11 cellular contexts compared by ENCODE assay signal in genomic region chr18:59861963-59862819, GRCh38. TPM values are rescaled to one million over a fixed set of nuclear protein-coding genes. Genes with fewer than 3 reads are reported as not detected.
A peak's percentile ranks its signal among the peaks of the same experiment; 100 is the strongest.
DNase-seq lines count a peak whose midpoint lies in the region; ATAC-seq lines count a peak whose summit lies in the region.
"Had no signal": no experiment of that assay in that cellular context is flagged by ENCODE, and none has a peak within 500 bp of the region (broad histone marks: within the 10 kb centered on the region; RNA-seq: fewer than 3 reads in every experiment).

No MANE protein-coding gene starts in this region.

- CTCF ChIA-PET in activated CD4-positive, alpha-beta T cell treated with anti-CD3 and anti-CD28 coated beads for 36 hours (lab: Charles Lee), result no interaction called here

- intact Hi-C loops in activated CD4-positive, alpha-beta T cell treated with anti-CD3 and anti-CD28 coated beads for 36 hours (cut with DNase I, micrococcal nuclease), result no loop called here

- no peaks in the 10 kb centered on the region for H3K36me3 ChIP-seq in BLaER1

- peak; percentile 83 for DNase-seq in NAMALWA (ENCODE audit: low spot score)
- DNase-seq in caudate nucleus (lab: John Stamatoyannopoulos, UW), result no peak
- no peak for DNase-seq in Ammon's horn (ENCODE audit: low spot score)
- DNase-seq in activated CD4-positive, alpha-beta T cell treated with anti-CD3 and anti-CD28 coated beads for 36 hours, result no peak
- DNase-seq in activated T-cell treated with anti-CD3 and anti-CD28 coated beads for 4 hours, result no peak
- DNase-seq: activated naive CD4-positive, alpha-beta T cell treated with anti-CD3 and anti-CD28 coated beads for 36 hours; left colon; NCI-H1436 had no signal

- H3K9me3 Mint-ChIP-seq in activated CD4-positive, alpha-beta T cell treated with anti-CD3 and anti-CD28 coated beads for 36 hours (ENCODE audit: low read depth), result no peaks in the 10 kb centered on the region
- H3K9me3 Mint-ChIP-seq: activated naive CD4-positive, alpha-beta T cell treated with anti-CD3 and anti-CD28 coated beads for 36 hours had no signal

- no peak overlapping the region for H3K4me3 ChIP-seq in BLaER1

- no peaks in the 10 kb centered on the region for H3K27me3 ChIP-seq in BLaER1

- POLR2A ChIA-PET in activated CD4-positive, alpha-beta T cell treated with anti-CD3 and anti-CD28 coated beads for 36 hours (lab: Charles Lee), result no interaction called here

- H3K4me2 ChIP-seq in BLaER1, result peak overlapping the region; percentile 43

- H3K27ac ChIP-seq in BLaER1 (no peak overlapping the region), caudate nucleus (ENCODE audit: low read depth, low read length) (no peak overlapping the region)

- no peak overlapping the region for H3K4me3 Mint-ChIP-seq in activated CD4-positive, alpha-beta T cell treated with anti-CD3 and anti-CD28 coated beads for 36 hours
- H3K4me3 Mint-ChIP-seq: activated naive CD4-positive, alpha-beta T cell treated with anti-CD3 and anti-CD28 coated beads for 36 hours had no signal

- no peak overlapping the region for H3K27ac Mint-ChIP-seq in activated CD4-positive, alpha-beta T cell treated with anti-CD3 and anti-CD28 coated beads for 36 hours
- H3K27ac Mint-ChIP-seq: activated naive CD4-positive, alpha-beta T cell treated with anti-CD3 and anti-CD28 coated beads for 36 hours had no signal

- H4K20me1 ChIP-seq in BLaER1, result no peaks in the 10 kb centered on the region

- H3K4me1 ChIP-seq in BLaER1, result peaks cover 52% of the 10 kb centered on the region

- H3K27me3 Mint-ChIP-seq in activated CD4-positive, alpha-beta T cell treated with anti-CD3 and anti-CD28 coated beads for 36 hours, result no peaks in the 10 kb centered on the region

- H3K9me3 ChIP-seq in BLaER1, result no peaks in the 10 kb centered on the region

- no peak overlapping the region for H3K9ac ChIP-seq in BLaER1

- H3K4me1 Mint-ChIP-seq in activated CD4-positive, alpha-beta T cell treated with anti-CD3 and anti-CD28 coated beads for 36 hours, result no peaks in the 10 kb centered on the region

- ATAC-seq in GM19351 (IDR thresholded peaks at IDR 0.05; ENCODE audit: unreplicated experiment), result peak; percentile 85
- ATAC-seq in HG02943 (IDR thresholded peaks at IDR 0.05; ENCODE audit: low read depth, unreplicated experiment), result peak; percentile 62
- ATAC-seq in activated CD4-positive, alpha-beta T cell treated with anti-CD3 and anti-CD28 coated beads for 36 hours, result no peak
- ATAC-seq: left colon had no signal

- H3K36me3 Mint-ChIP-seq in activated CD4-positive, alpha-beta T cell treated with anti-CD3 and anti-CD28 coated beads for 36 hours (ENCODE audit: low read depth), result no peaks in the 10 kb centered on the region

RNA-seq across cellular contexts. Expression of gene PMAIP1, which starts 37.6 kb away (rescaled TPM):
- 10 to 100 TPM; 58.7 to 97.2 TPM for total RNA-seq in activated CD4-positive, alpha-beta T cell treated with anti-CD3 and anti-CD28 coated beads for 36 hours
